In the genomic region with DNA sequence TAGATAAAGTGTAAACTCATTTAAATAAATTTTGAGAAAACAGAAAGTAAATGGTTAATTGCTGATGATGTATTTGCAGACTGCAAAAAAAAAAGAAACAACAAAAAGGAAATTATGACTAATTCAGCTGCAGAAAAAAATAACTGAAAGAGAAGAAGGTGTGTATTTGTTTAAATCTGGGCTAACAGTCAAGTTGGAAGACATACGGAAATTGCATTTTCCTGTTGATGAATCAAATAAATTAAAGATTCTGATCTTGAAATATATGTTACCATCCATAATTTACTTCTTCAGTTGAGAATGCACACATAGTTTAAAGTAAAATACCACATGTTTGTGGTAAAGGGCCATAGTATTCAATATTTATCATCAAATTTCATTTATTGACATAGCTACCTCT, we compare ENCODE assay signal across 20 cellular contexts. TPM values are rescaled to one million over a fixed set of nuclear protein-coding genes. Genes with fewer than 3 reads are reported as not detected.
"Had no signal": no experiment of that assay in that cellular context is flagged by ENCODE, and none has a peak within 500 bp of the region (broad histone marks: within the 10 kb centered on the region; RNA-seq: fewer than 3 reads in every experiment).

No MANE protein-coding gene starts in this region.

- H3K4me1 Mint-ChIP-seq: activated naive CD4-positive, alpha-beta T cell treated with anti-CD3 and anti-CD28 coated beads, Interleukin-2, amount 10 ng/mL, durations not matched to agents 7 days and 5 days; nephron had no signal

- H3K27me3 ChIP-seq: ascending aorta, esophagus squamous epithelium, sigmoid colon, thyroid gland had no signal

- H3K4me3 ChIP-seq: ascending aorta, esophagus squamous epithelium, lung, sigmoid colon, thyroid gland had no signal

- H3K36me3 Mint-ChIP-seq: activated naive CD4-positive, alpha-beta T cell treated with anti-CD3 and anti-CD28 coated beads, Interleukin-2, amount 10 ng/mL, durations not matched to agents 7 days and 5 days had no signal

- H3K27ac ChIP-seq: ascending aorta, esophagus squamous epithelium, sigmoid colon, thyroid gland had no signal

- H3K27ac Mint-ChIP-seq: activated CD4-positive, alpha-beta memory T cell treated with anti-CD3 and anti-CD28 coated beads, Interleukin-2, amount 10 ng/mL, durations not matched to agents 7 days and 5 days; activated naive CD4-positive, alpha-beta T cell treated with anti-CD3 and anti-CD28 coated beads, Interleukin-2, amount 10 ng/mL, durations not matched to agents 7 days and 5 days; activated T-cell treated with anti-CD3 and anti-CD28 coated beads, Interleukin-2, amount 50 U/mL, for 24 hours; nephron had no signal

- ATAC-seq: left lobe of liver had no signal

- H3K9me3 Mint-ChIP-seq: activated CD4-positive, alpha-beta memory T cell treated with anti-CD3 and anti-CD28 coated beads, Interleukin-2, amount 10 ng/mL, durations not matched to agents 7 days and 5 days; activated naive CD4-positive, alpha-beta T cell treated with anti-CD3 and anti-CD28 coated beads, Interleukin-2, amount 10 ng/mL, durations not matched to agents 7 days and 5 days; activated T-cell treated with anti-CD3 and anti-CD28 coated beads, Interleukin-2, amount 50 U/mL, for 24 hours; nephron had no signal

- H3K36me3 ChIP-seq: ascending aorta, esophagus squamous epithelium, sigmoid colon, thyroid gland had no signal

- H3K4me1 ChIP-seq: ascending aorta, esophagus squamous epithelium had no signal

- H3K4me3 Mint-ChIP-seq: activated CD4-positive, alpha-beta memory T cell treated with anti-CD3 and anti-CD28 coated beads, Interleukin-2, amount 10 ng/mL, durations not matched to agents 7 days and 5 days; activated naive CD4-positive, alpha-beta T cell treated with anti-CD3 and anti-CD28 coated beads, Interleukin-2, amount 10 ng/mL, durations not matched to agents 7 days and 5 days; activated T-cell treated with anti-CD3 and anti-CD28 coated beads, Interleukin-2, amount 50 U/mL, for 24 hours; nephron had no signal

- H3K9me3 ChIP-seq: ascending aorta, esophagus squamous epithelium, sigmoid colon, thyroid gland had no signal

- DNase-seq: activated CD4-positive, alpha-beta memory T cell treated with anti-CD3 and anti-CD28 coated beads, Interleukin-2, amount 10 ng/mL, durations not matched to agents 7 days and 5 days; activated CD4-positive, alpha-beta T cell treated with anti-CD3 and anti-CD28 coated beads for 48 hours; activated CD4-positive, CD25-positive, alpha-beta regulatory T cell; activated naive CD4-positive, alpha-beta T cell treated with anti-CD3 and anti-CD28 coated beads, Interleukin-2, amount 10 ng/mL, durations not matched to agents 7 days and 5 days; activated T-cell treated with anti-CD3 and anti-CD28 coated beads, Interleukin-2, amount 50 U/mL, for 24 hours; cerebellar nuclear complex; effector memory CD4-positive, alpha-beta T cell; esophagus squamous epithelium; foreskin fibroblast; hippocampal formation; midbrain; sigmoid colon; stimulated activated CD4-positive, alpha-beta T cell treated with anti-CD3 and anti-CD28 coated beads, Interleukin-4, amount 100 ng/mL, for 4 hours; stimulated activated naive CD4-positive, alpha-beta T cell; T-helper 9 cell; thyroid gland had no signal

RNA-seq across cellular contexts. Expression of a gene that starts 57.3 kb away (rescaled TPM):
- total RNA-seq: activated CD4-positive, alpha-beta memory T cell treated with anti-CD3 and anti-CD28 coated beads, Interleukin-2, amount 10 ng/mL, durations not matched to agents 7 days and 5 days had no signal
